Comparison of ENCODE assay signal across 8 cellular contexts in the genomic region with DNA sequence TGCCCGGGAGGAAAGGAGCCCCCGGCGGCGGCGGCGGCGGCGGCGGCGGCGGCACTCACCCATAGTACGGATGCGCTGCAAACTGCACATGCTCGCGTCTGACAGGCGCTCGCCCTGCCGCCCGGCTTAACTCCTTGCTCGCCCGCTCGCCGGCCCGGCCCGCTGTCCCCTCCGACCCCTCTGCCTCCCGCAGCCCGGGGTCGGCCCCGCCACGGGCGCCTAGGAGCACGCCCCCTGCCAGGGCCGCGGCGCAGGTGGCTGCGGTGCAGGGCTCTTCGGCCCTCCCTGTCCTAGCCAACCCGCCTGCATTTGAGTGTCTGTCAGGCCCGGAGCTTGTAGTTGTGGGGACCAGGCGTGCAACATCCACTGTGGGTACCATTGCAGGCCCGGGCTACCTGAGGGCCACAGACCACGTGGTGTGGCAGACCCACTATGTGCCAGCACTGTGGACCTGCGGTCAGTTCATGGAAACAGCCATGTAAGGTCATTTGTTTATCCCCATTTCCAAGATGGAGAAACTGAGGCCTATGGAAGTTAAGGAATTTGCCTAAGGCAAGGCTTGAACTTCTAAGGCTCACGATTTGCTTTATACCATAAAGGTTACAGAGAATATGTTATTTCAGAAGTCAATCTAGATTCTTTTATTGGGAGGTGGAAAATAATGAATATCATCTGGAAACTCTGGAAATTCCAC. TPM values are rescaled to one million over a fixed set of nuclear protein-coding genes. Genes with fewer than 3 reads are reported as not detected.
A peak's percentile ranks its signal among the peaks of the same experiment; 100 is the strongest.
DNase-seq lines count a peak whose midpoint lies in the region; ATAC-seq lines count a peak whose summit lies in the region.

No MANE protein-coding gene starts in this region.

- peaks cover 3% of the 10 kb centered on the region; the same call in 1 of the 2 replicates for H3K4me1 ChIP-seq in SJSA1 (replicated peaks)

- ATAC-seq in GM21723 (IDR thresholded peaks at IDR 0.05; ENCODE audit: unreplicated experiment) (peak; percentile 69), left lobe of liver (peak; percentile 65)

- H3K27ac ChIP-seq in SJSA1 = no peak overlapping the region

- peak overlapping the region; percentile 82 for H3K4me3 ChIP-seq in SJSA1

- H3K36me3 ChIP-seq in SJSA1 = no peaks in the 10 kb centered on the region

- in situ Hi-C loops in T47D (cut with HindIII; ENCODE audit: low pct_unique_long_range_greater_than_20kb, low sequenced_read_pairs) = no loop called here

- DNase-seq in ELF-1 (ENCODE audit: low read depth, low spot score) = peak; percentile 24
- DNase-seq in SJSA1 (ENCODE audit: low read depth in 1 of 2, low spot score in 2 of 2) = no peak
- DNase-seq in T47D (ENCODE audit: low read depth in 1 of 2, low spot score in 1 of 2) = peak; percentile 54 to 60
- peak; percentile 49 for DNase-seq in left lobe of liver (ENCODE audit: low spot score)
- peak in 4 of 6 experiments; percentile 18 to 64 (median 58) for DNase-seq in stimulated activated naive CD4-positive, alpha-beta T cell (lab: John Stamatoyannopoulos, UW)
- no peak for DNase-seq in DMS79 treated with DMSO at 0.1 percent for 48 hours (lab: John Stamatoyannopoulos, UW)
- no peak for DNase-seq in NCI-H2081 treated with DMSO at 0.1 percent for 48 hours (lab: John Stamatoyannopoulos, UW)

- no peaks in the 10 kb centered on the region for H3K9me3 ChIP-seq in SJSA1 (replicated peaks)

- H3K27me3 ChIP-seq in SJSA1 (replicated peaks) = peaks cover 5% of the 10 kb centered on the region

RNA-seq across cellular contexts. Expression of a gene that starts 17.6 kb away (rescaled TPM):
- total RNA-seq in SJSA1 (2014; rRNA removed; shearing (Covaris generic)) = 0.97 TPM in 1 of 2 replicates, not detected in the other
- 2.9 TPM for total RNA-seq in left lobe of liver

RNA-seq across cellular contexts. Expression of a gene that starts 27.0 kb away (rescaled TPM):
- total RNA-seq in SJSA1 (2014; rRNA removed; shearing (Covaris generic)) = 0.71 and 10.9 TPM in 2 replicates
- 0.93 TPM for total RNA-seq in left lobe of liver

Comparison
In these comparisons a context has a peak if more than half of its experiments do, and no peak if none do; other contexts are left out.
1. DNase-seq: peak in ELF-1 (single experiment), T47D (2 of 2), left lobe of liver (single experiment) and stimulated activated naive CD4-positive, alpha-beta T cell (4 of 6); none in SJSA1 (0 of 2), DMS79 treated with DMSO at 0.1 percent for 48 hours (single experiment) and NCI-H2081 treated with DMSO at 0.1 percent for 48 hours (single experiment).